In the genomic region with DNA sequence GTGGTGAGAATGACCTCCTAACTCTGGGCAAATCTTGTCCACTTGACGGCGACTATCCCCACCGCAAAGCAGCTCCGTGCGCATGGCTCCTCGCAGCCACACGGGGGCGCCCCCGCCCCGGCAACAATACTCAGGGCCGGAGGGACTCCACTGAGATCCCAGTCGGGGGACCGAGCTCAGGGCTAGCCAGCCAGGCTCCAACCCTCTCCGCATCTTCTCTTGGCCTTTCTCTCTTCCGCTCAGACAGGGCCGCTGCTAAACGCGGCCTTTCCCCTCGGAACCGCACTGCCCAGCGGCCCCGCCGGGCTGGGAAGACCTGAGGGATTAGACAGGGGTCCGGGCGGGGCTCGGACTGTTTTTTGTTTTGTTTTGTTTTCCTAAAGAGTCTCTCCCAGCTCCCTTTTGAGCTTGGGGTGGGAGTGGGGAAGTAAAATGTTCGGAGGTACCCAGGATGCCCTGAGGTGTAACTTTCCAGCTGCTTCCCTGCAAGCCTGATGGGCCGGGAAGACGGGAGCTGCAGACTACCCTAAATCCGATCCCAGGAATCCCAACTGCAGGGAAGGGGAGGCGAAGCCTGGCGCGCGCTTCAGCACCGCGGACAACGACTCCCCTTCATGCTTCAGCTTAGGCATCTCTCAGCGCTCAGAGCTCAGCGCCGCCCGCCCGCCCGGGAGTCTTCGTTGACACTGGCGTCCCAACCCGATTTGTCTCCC, we compare ENCODE assay signal across 8 cellular contexts. TPM values are rescaled to one million over a fixed set of nuclear protein-coding genes. Genes with fewer than 3 reads are reported as not detected.
DNase-seq lines count a peak whose midpoint lies in the region; ATAC-seq, FAIRE-seq and TF ChIP-seq lines count a peak whose summit lies in the region.

No MANE protein-coding gene starts in this region.

- intact Hi-C loops in kidney (cut with DNase I), result no loop called here

- no peak for FAIRE-seq in kidney (lab: Jason Lieb, UNC)

- DNase-seq in SKM-1 treated with dmso at 0.1 percent for 144 hours (lab: John Stamatoyannopoulos, UW; ENCODE audit: unreplicated experiment) (peak; percentile 48), SKM-1 (lab: John Stamatoyannopoulos, UW; ENCODE audit: unreplicated experiment) (no peak), NCI-H2171 (lab: John Stamatoyannopoulos, UW) (peak; percentile 30), cerebellar cortex (ENCODE audit: low spot score) (peak; percentile 86), kidney (peak; percentile 92)
- peak; percentile 67 to 78 (median 72) for DNase-seq in stimulated activated CD4-positive, alpha-beta T cell treated with anti-CD3 and anti-CD28 coated beads, Interleukin-12 subunit alpha, Interleukin-12 subunit beta, amount 100 ng/mL, for 48 hours (ENCODE audit: low read depth in 2 of 3, low spot score in 1 of 3)

- H3K4me1 ChIP-seq in kidney (ENCODE audit: control insufficient read depth in 1 of 2, insufficient read depth in 1 of 2, low read depth in 1 of 2, low read length in 2 of 2), result peaks cover 7 to 10% of the 10 kb centered on the region in 2 donors

- H3K9me3 ChIP-seq in kidney (ENCODE audit: control insufficient read depth in 1 of 2, low read length in 2 of 2), result no peaks in the 10 kb centered on the region

- H3K4me3 ChIP-seq in kidney (ENCODE audit: low read length in 2 of 2), result peak overlapping the region in 1 of 2 donors; percentile 53

- no peak overlapping the region for H3K9ac ChIP-seq in kidney (ENCODE audit: low read length in 2 of 2)

- H3K36me3 ChIP-seq in kidney (ENCODE audit: control insufficient read depth in 1 of 2, insufficient read depth in 2 of 2, low read length in 2 of 2), result no peaks in the 10 kb centered on the region

- peak; percentile 59 for ATAC-seq in HG02981 (IDR thresholded peaks at IDR 0.05; ENCODE audit: unreplicated experiment)
- peak; percentile 65 to 68 for ATAC-seq in activated CD4-positive, CD25-positive, alpha-beta regulatory T cell treated with anti-CD3 and anti-CD28 coated beads, Interleukin-2, amount 50 U/mL, for 24 hours

- TF ChIP-seq CTCF in kidney (IDR thresholded peaks at IDR 0.05; ENCODE audit: borderline replicate concordance, extremely low read depth, insufficient read depth), result peak; percentile 78

- no peak overlapping the region for H3K27ac ChIP-seq in kidney (ENCODE audit: low read depth in 2 of 2, low read length in 2 of 2)

RNA-seq across cellular contexts. Expression of a gene that starts 2.7 kb away (rescaled TPM):
- total RNA-seq in kidney, result 3.4 TPM
- 0.67 TPM for polyA plus RNA-seq in kidney (ENCODE audit: insufficient read depth, low read depth, low replicate concordance)

RNA-seq across cellular contexts. Expression of a gene that starts 22.7 kb away (rescaled TPM):
- 146 TPM for total RNA-seq in kidney
- 33.4 TPM for polyA plus RNA-seq in kidney (ENCODE audit: insufficient read depth, low read depth, low replicate concordance)

RNA-seq across cellular contexts. Expression of a gene that starts 57.7 kb away (rescaled TPM):
- 23.8 TPM for total RNA-seq in kidney
- 34.0 TPM for polyA plus RNA-seq in kidney (ENCODE audit: insufficient read depth, low read depth, low replicate concordance)
